ENCODE assay signal across 19 cellular contexts in the genomic region with DNA sequence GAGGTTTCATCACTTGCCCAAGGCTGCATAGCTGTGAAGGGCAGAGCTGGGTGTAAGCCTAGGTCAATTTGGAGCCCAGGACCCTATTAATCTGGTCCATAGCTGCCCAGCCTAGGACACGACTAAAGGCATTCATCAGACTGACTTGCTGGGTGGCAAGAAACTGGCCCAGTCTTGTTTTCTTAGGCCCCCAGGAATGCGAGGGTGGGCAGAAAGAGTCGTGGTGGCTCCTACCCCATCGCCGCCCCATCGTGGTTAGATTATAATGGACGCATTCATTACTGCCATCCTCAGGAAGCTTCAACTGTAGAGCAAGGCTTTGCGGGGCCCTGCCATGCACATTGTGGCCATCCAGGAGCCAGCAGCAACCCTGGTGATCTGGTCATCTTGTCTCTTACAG. TPM values are rescaled to one million over a fixed set of nuclear protein-coding genes. Genes with fewer than 3 reads are reported as not detected.
DNase-seq lines count a peak whose midpoint lies in the region; ATAC-seq and TF ChIP-seq lines count a peak whose summit lies in the region.
"Had no signal": no experiment of that assay in that cellular context is flagged by ENCODE, and none has a peak within 500 bp of the region (broad histone marks: within the 10 kb centered on the region; RNA-seq: fewer than 3 reads in every experiment).

No MANE protein-coding gene starts in this region.

- H3K27me3 ChIP-seq in layer of hippocampus (ENCODE audit: control insufficient read depth, insufficient read depth, low read length): no peaks in the 10 kb centered on the region
- H3K27me3 ChIP-seq: MG63 had no signal

- DNase-seq in HT-29 (ENCODE audit: low spot score): peak; percentile 83
- peak in 4 of 49 donors; percentile 11 to 23 (median 16) for DNase-seq in substantia nigra (lab: John Stamatoyannopoulos, UW)
- DNase-seq in NCI-H1930 (lab: John Stamatoyannopoulos, UW): no peak
- DNase-seq in stimulated activated naive CD4-positive, alpha-beta T cell (lab: John Stamatoyannopoulos, UW): no peak
- DNase-seq: DND-41, GM23248, HCEC 1CT, IMR-90, Karpas-422, MG63, NCI-H1092 treated with DMSO at 0.1 percent for 48 hours, NCI-H1694, NCI-H446, NCI-H748 treated with DMSO at 0.1 percent for 48 hours, OCI-M1 had no signal

- no peak for TF ChIP-seq CTCF in VCaP (conservative IDR thresholded peaks at IDR 0.05)

- ATAC-seq in HG03439 (IDR thresholded peaks at IDR 0.05; ENCODE audit: unreplicated experiment): no peak
- ATAC-seq in GM18873 (IDR thresholded peaks at IDR 0.05; ENCODE audit: low FRiP score, unreplicated experiment): no peak

- H3K27ac ChIP-seq in VCaP (peak overlapping the region; percentile 67), layer of hippocampus (ENCODE audit: low read depth, low read length) (peak overlapping the region; percentile 68), substantia nigra (ENCODE audit: low read depth, low read length, poor library complexity, severe bottlenecking) (peak overlapping the region; percentile 89)
- H3K27ac ChIP-seq: GM23248 had no signal

RNA-seq across cellular contexts. Expression of a gene that starts 16.1 kb away (rescaled TPM):
- 392 and 436 TPM in 2 replicates for total RNA-seq in HT-29 (2014; rRNA removed; shearing (Covaris generic))

RNA-seq across cellular contexts. Expression of a gene that starts 26.2 kb away (rescaled TPM):
- 9.3 and 12.6 TPM in 2 replicates for total RNA-seq in HT-29 (2014; rRNA removed; shearing (Covaris generic))
